10 cellular contexts compared by ENCODE assay signal in genomic region chr1:235945775-235946565, GRCh38.
DNase-seq lines count a peak whose midpoint lies in the region; ATAC-seq, FAIRE-seq and TF ChIP-seq lines count a peak whose summit lies in the region.
"Had no signal": no experiment of that assay in that cellular context is flagged by ENCODE, and none has a peak within 500 bp of the region (broad histone marks: within the 10 kb centered on the region; RNA-seq: fewer than 3 reads in every experiment).

No MANE protein-coding gene starts in this region.

- WGBS in HepG2 (ENCODE audit: low lambda C conversion rate): 5% methylated on average over 15 of the region's 15 CpGs

- H3K27me3 Mint-ChIP-seq in T-helper 2 cell treated with Interferon-gamma antibody and Interleukin-4, amounts not matched to agents 5 μg/mL and 100 μg/mL, for 36 hours (ENCODE audit: low read depth): no peaks in the 10 kb centered on the region
- H3K27me3 Mint-ChIP-seq: CD4-positive, alpha-beta memory T cell had no signal

- POLR2A ChIA-PET in HepG2 (lab: Yijun Ruan, JAX): no interaction called here

- intact Hi-C loops in HepG2 (cut with micrococcal nuclease; ENCODE audit: unreplicated experiment): no loop called here

- H3K4me3 ChIP-seq in GM06990 (replicated peaks; ENCODE audit: low read depth, low read length): peak overlapping the region; percentile 15; the same call in 1 of the 2 replicates
- peak overlapping the region; percentile 6 to 42 (median 31); a peak in 5 of 6 replicates for H3K4me3 ChIP-seq in HepG2 (replicated peaks in 1 of 3; ENCODE audit: insufficient read depth in 1 of 3, low read depth in 2 of 3, low read length in 3 of 3)
- H3K4me3 ChIP-seq: pancreas had no signal

- H3K27me3 ChIP-seq in GM06990 (replicated peaks; ENCODE audit: control insufficient read depth, insufficient read depth, low read length) (no peaks in the 10 kb centered on the region), HepG2 (ENCODE audit: control insufficient read depth in 1 of 2, insufficient read depth in 2 of 2, low read length in 2 of 2) (no peaks in the 10 kb centered on the region)
- H3K27me3 ChIP-seq: pancreas had no signal

- no peak overlapping the region for H2AFZ ChIP-seq in HepG2 (ENCODE audit: low read length)

- TF ChIP-seq CTCF in GM06990 (IDR thresholded peaks at IDR 0.05; ENCODE audit: insufficient read depth, low read length, poor library complexity, severe bottlenecking) (no peak), HepG2 (CRISPR knock-in tag; IDR thresholded peaks at IDR 0.05) (no peak)

- no peak for TF ChIP-seq RAD21 in HepG2 (CRISPR knock-in tag; IDR thresholded peaks at IDR 0.05)

- H3K27ac ChIP-seq in HepG2 (ENCODE audit: extremely low read length, insufficient read depth, low read length): peak overlapping the region; percentile 26
- H3K27ac ChIP-seq: pancreas had no signal

- H3K36me3 Mint-ChIP-seq in T-helper 2 cell treated with Interferon-gamma antibody and Interleukin-4, amounts not matched to agents 5 μg/mL and 100 μg/mL, for 36 hours (ENCODE audit: low read depth): no peaks in the 10 kb centered on the region
- H3K36me3 Mint-ChIP-seq: CD4-positive, alpha-beta memory T cell had no signal

- H3K79me2 ChIP-seq in HepG2 (ENCODE audit: insufficient read depth, low read length): no peaks in the 10 kb centered on the region

- H3K9me3 Mint-ChIP-seq in T-helper 2 cell treated with Interferon-gamma antibody and Interleukin-4, amounts not matched to agents 5 μg/mL and 100 μg/mL, for 36 hours: no peaks in the 10 kb centered on the region

- H3K36me3 ChIP-seq in GM06990 (ENCODE audit: control insufficient read depth, insufficient read depth, low read length) (no peaks in the 10 kb centered on the region), HepG2 (replicated peaks in 1 of 2; ENCODE audit: control insufficient read depth in 1 of 2, insufficient read depth in 2 of 2, low read length in 2 of 2) (no peaks in the 10 kb centered on the region)
- H3K36me3 ChIP-seq: pancreas had no signal

- DNase-seq in GM06990 (ENCODE audit: extremely low read depth, insufficient read length) (no peak), Kasumi-1 (lab: John Stamatoyannopoulos, UW) (peak; percentile 75 to 80), HepG2 (ENCODE audit: low spot score) (peak; percentile 79), dedifferentiated amniotic fluid mesenchymal stem cell (ENCODE audit: extremely low spot score) (no peak)
- DNase-seq in T-helper 2 cell treated with Interferon-gamma antibody and Interleukin-4, amounts not matched to agents 5 μg/mL and 100 μg/mL, for 36 hours (ENCODE audit: low spot score): no peak
- DNase-seq in effector CD4-positive, alpha-beta T cell: no peak
- DNase-seq in stimulated activated CD4-positive, alpha-beta T cell treated with anti-CD3 and anti-CD28 coated beads, Interleukin-4, amount 100 ng/mL, for 1 hour: no peak
- DNase-seq: CD4-positive, alpha-beta memory T cell had no signal

- H3K4me3 Mint-ChIP-seq in T-helper 2 cell treated with Interferon-gamma antibody and Interleukin-4, amounts not matched to agents 5 μg/mL and 100 μg/mL, for 36 hours: no peak overlapping the region
- H3K4me3 Mint-ChIP-seq: CD4-positive, alpha-beta memory T cell had no signal

- no TSS peak for BruUV-seq in HepG2 (replicated peaks; lab: Mats Ljungman, UMichigan)

- no peak for TF ChIP-seq POLR2A in HepG2 (IDR thresholded peaks at IDR 0.05; ENCODE audit: insufficient read depth in 1 of 2, low read depth in 2 of 2, low read length in 2 of 2)

- no peaks in the 10 kb centered on the region for H4K20me1 ChIP-seq in HepG2 (ENCODE audit: insufficient read depth, low read length)

- TF ChIP-seq EP300 in HepG2 (IDR thresholded peaks at IDR 0.05; ENCODE audit: low read depth in 2 of 2, low read length in 2 of 2): peak in 1 of 2 experiments; percentile 84; a peak in 1 of 4 replicates
- no peak for TF ChIP-seq EP300 in HepG2 (CRISPR knock-in tag; IDR thresholded peaks at IDR 0.05; ENCODE audit: borderline replicate concordance)

- H3K4me2 ChIP-seq in HepG2 (ENCODE audit: low read depth, low read length): peak overlapping the region; percentile 74

- no peak overlapping the region for H3K9ac ChIP-seq in HepG2 (ENCODE audit: insufficient read depth, low read depth, low read length)

- H3K27ac Mint-ChIP-seq in T-helper 2 cell treated with Interferon-gamma antibody and Interleukin-4, amounts not matched to agents 5 μg/mL and 100 μg/mL, for 36 hours: no peak overlapping the region

- in situ Hi-C loops in HepG2 (cut with HindIII; ENCODE audit: extremely low pct_ligation_motif_present, low pct_unique_long_range_greater_than_20kb): no loop called here

- H3K4me1 Mint-ChIP-seq in T-helper 2 cell treated with Interferon-gamma antibody and Interleukin-4, amounts not matched to agents 5 μg/mL and 100 μg/mL, for 36 hours (ENCODE audit: low read depth): no peaks in the 10 kb centered on the region

- ATAC-seq in GM21447 (IDR thresholded peaks at IDR 0.05; ENCODE audit: unreplicated experiment) (peak; percentile 86), HepG2 (peak; percentile 74)

- CTCF ChIA-PET in HepG2 (lab: Yijun Ruan, JAX; ENCODE audit: low intra/inter-chr PET ratio, low total read pairs): no interaction called here

- peak; percentile 97 for FAIRE-seq in HepG2 (lab: Jason Lieb, UNC)
- FAIRE-seq: pancreas had no signal

- H3K4me1 ChIP-seq in HepG2 (ENCODE audit: insufficient read depth, low read length): peaks cover 72% of the 10 kb centered on the region
- H3K4me1 ChIP-seq: pancreas had no signal

- H3K9me3 ChIP-seq in HepG2 (ENCODE audit: low read length): no peaks in the 10 kb centered on the region
- H3K9me3 ChIP-seq: pancreas had no signal

TF ChIP-seq in HepG2, 621 proteins besides CTCF, POLR2A, EP300 and RAD21 (continues in another document):
- TF ChIP-seq NAIF1 (CRISPR knock-in tag; IDR thresholded peaks at IDR 0.05; ENCODE audit: borderline replicate concordance) (no peak), ZNF136 (CRISPR knock-in tag; IDR thresholded peaks at IDR 0.05; ENCODE audit: low read depth) (no peak), HMG20B (CRISPR knock-in tag; conservative IDR thresholded peaks at IDR 0.05) (no peak), MAFG (CRISPR knock-in tag; IDR thresholded peaks at IDR 0.05) (no peak), FOXP1 (IDR thresholded peaks at IDR 0.05) (no peak), FOXP1 (CRISPR knock-in tag; IDR thresholded peaks at IDR 0.05) (peak; percentile 23; the same call in 1 of the 2 replicates), SP2 (CRISPR knock-in tag; IDR thresholded peaks at IDR 0.05) (no peak), GPN1 (CRISPR knock-in tag; IDR thresholded peaks at IDR 0.05; ENCODE audit: borderline replicate concordance) (no peak), BHLHE40 (IDR thresholded peaks at IDR 0.05; ENCODE audit: low read length) (no peak), KLF16 (CRISPR knock-in tag; IDR thresholded peaks at IDR 0.05) (no peak), YEATS2 (CRISPR knock-in tag; IDR thresholded peaks at IDR 0.05; ENCODE audit: borderline replicate concordance) (no peak), MTA3 (CRISPR knock-in tag; IDR thresholded peaks at IDR 0.05) (no peak), SMAD9 (CRISPR knock-in tag; IDR thresholded peaks at IDR 0.05) (no peak), MIER2 (CRISPR knock-in tag; IDR thresholded peaks at IDR 0.05) (0 out of 2 replicates have a peak, but pooled peaks have one; percentile 21), PBX3 (CRISPR knock-in tag; IDR thresholded peaks at IDR 0.05; ENCODE audit: borderline replicate concordance) (no peak), ZNF234 (CRISPR knock-in tag; conservative IDR thresholded peaks at IDR 0.05) (no peak), RXRA (CRISPR knock-in tag; IDR thresholded peaks at IDR 0.05) (0 out of 2 replicates have a peak, but pooled peaks have one; percentile 19), ZNF563 (CRISPR knock-in tag; IDR thresholded peaks at IDR 0.05) (no peak), ZNF430 (CRISPR knock-in tag; IDR thresholded peaks at IDR 0.05) (no peak), SALL2 (CRISPR knock-in tag; IDR thresholded peaks at IDR 0.05) (no peak), ZC3H4 (CRISPR knock-in tag; IDR thresholded peaks at IDR 0.05; ENCODE audit: borderline replicate concordance) (no peak), ATF5 (CRISPR knock-in tag; IDR thresholded peaks at IDR 0.05; ENCODE audit: low read depth) (no peak), ZNF703 (CRISPR knock-in tag; IDR thresholded peaks at IDR 0.05; ENCODE audit: borderline replicate concordance) (no peak), ZNF225 (CRISPR knock-in tag; IDR thresholded peaks at IDR 0.05) (no peak)
- TF ChIP-seq, protein P1, sequence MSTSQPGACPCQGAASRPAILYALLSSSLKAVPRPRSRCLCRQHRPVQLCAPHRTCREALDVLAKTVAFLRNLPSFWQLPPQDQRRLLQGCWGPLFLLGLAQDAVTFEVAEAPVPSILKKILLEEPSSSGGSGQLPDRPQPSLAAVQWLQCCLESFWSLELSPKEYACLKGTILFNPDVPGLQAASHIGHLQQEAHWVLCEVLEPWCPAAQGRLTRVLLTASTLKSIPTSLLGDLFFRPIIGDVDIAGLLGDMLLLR (CRISPR knock-in tag; IDR thresholded peaks at IDR 0.05): no peak

Comparison
In these comparisons a context has a peak if more than half of its experiments do, and no peak if none do; other contexts are left out.
1. DNase-seq: peak in Kasumi-1 (2 of 2) and HepG2 (single experiment); none in GM06990 (single experiment), T-helper 2 cell treated with Interferon-gamma antibody and Interleukin-4, amounts not matched to agents 5 μg/mL and 100 μg/mL, for 36 hours (single experiment), dedifferentiated amniotic fluid mesenchymal stem cell (single experiment), effector CD4-positive, alpha-beta T cell (single experiment) and stimulated activated CD4-positive, alpha-beta T cell treated with anti-CD3 and anti-CD28 coated beads, Interleukin-4, amount 100 ng/mL, for 1 hour (single experiment).